In genomic region chr19:55160128-55160985, GRCh38 we compare ENCODE assay signal across 2 cellular contexts.
A peak's percentile ranks its signal among the peaks of the same experiment; 100 is the strongest.
TF ChIP-seq lines count a peak whose summit lies in the region.

No MANE protein-coding gene starts in this region.

TF ChIP-seq in GM12891, 5 proteins besides CTCF, POLR2A, EP300 and RAD21:
- TF ChIP-seq POU2F2 (IDR thresholded peaks at IDR 0.05; ENCODE audit: low read depth, low read length) (peak; percentile 17; the same call in 1 of the 2 replicates), PAX5 (IDR thresholded peaks at IDR 0.05; ENCODE audit: insufficient read depth, low read length, severe bottlenecking) (no peak)

TF ChIP-seq in H1, 55 proteins besides CTCF, POLR2A, EP300 and RAD21:
- TF ChIP-seq GTF2F1 (IDR thresholded peaks at IDR 0.05; ENCODE audit: borderline replicate concordance, low read depth, low read length) (0 out of 2 replicates have a peak, but pooled peaks have one; percentile 30), RXRA (IDR thresholded peaks at IDR 0.05; ENCODE audit: insufficient read depth, low read depth, low read length) (no peak), EGR1 (IDR thresholded peaks at IDR 0.05; ENCODE audit: borderline replicate concordance, low read depth, low read length) (no peak), SAP30 (IDR thresholded peaks at IDR 0.05; ENCODE audit: insufficient read depth, insufficient replicate concordance, low read length) (no peak), ATF3 (IDR thresholded peaks at IDR 0.05; ENCODE audit: insufficient read depth, low read depth, low read length) (no peak), KDM5A (IDR thresholded peaks at IDR 0.05; ENCODE audit: low read length) (no peak), YY1 (IDR thresholded peaks at IDR 0.05; ENCODE audit: low read depth, low read length) (no peak), JUND (IDR thresholded peaks at IDR 0.05; ENCODE audit: low read length) (no peak), E2F6 (IDR thresholded peaks at IDR 0.05) (no peak; the same call in 1 of the 2 replicates), USF2 (IDR thresholded peaks at IDR 0.05; ENCODE audit: low read length) (0 out of 2 replicates have a peak, but pooled peaks have one; percentile 15), MAX (IDR thresholded peaks at IDR 0.05) (peak; percentile 88), SUZ12 (IDR thresholded peaks at IDR 0.05; ENCODE audit: low read length) (no peak), POLR2AphosphoS5 (IDR thresholded peaks at IDR 0.05; ENCODE audit: low read depth, low read length) (no peak), CREB1 (IDR thresholded peaks at IDR 0.05) (peak; percentile 90), FOSL1 (IDR thresholded peaks at IDR 0.05; ENCODE audit: insufficient read depth, low read depth, low read length) (no peak), CBX5 (IDR thresholded peaks at IDR 0.05; ENCODE audit: low read depth, low read length) (no peak), TCF12 (IDR thresholded peaks at IDR 0.05; ENCODE audit: low read depth, low read length) (0 out of 2 replicates have a peak, but pooled peaks have one; percentile 21), SP1 (IDR thresholded peaks at IDR 0.05; ENCODE audit: low read depth, low read length) (peak; percentile 63; the same call in 1 of the 2 replicates), CHD1 (IDR thresholded peaks at IDR 0.05; ENCODE audit: low read depth, low read length) (no peak), SRF (IDR thresholded peaks at IDR 0.05; ENCODE audit: low read depth, low read length) (0 out of 2 replicates have a peak, but pooled peaks have one; percentile 15), SIN3A (conservative IDR thresholded peaks at IDR 0.05 in 1 of 2, IDR thresholded peaks at IDR 0.05 in 1 of 2; ENCODE audit: low read depth in 1 of 2, low read length in 2 of 2) (peak in 1 of 2 experiments; percentile 91; a peak in 2 of 4 replicates), TAF1 (IDR thresholded peaks at IDR 0.05; ENCODE audit: low read depth, low read length) (0 out of 2 replicates have a peak, but pooled peaks have one; percentile 21), TAF7 (optimal IDR thresholded peaks at IDR 0.05; ENCODE audit: borderline replicate concordance, low read depth, low read length) (peak; percentile 5), TEAD4 (IDR thresholded peaks at IDR 0.05; ENCODE audit: low read depth, low read length) (0 out of 2 replicates have a peak, but pooled peaks have one; percentile 4), SIX5 (IDR thresholded peaks at IDR 0.05; ENCODE audit: low read depth, low read length) (no peak)
